Comparison of ENCODE assay signal across 1 cellular context in genomic region chr2:128544321-128545037, GRCh38.
TF ChIP-seq lines count a peak whose summit lies in the region.

No MANE protein-coding gene starts in this region.

TF ChIP-seq in HepG2, 621 proteins besides CTCF, POLR2A, EP300 and RAD21 (continued from another document):
- TF ChIP-seq, protein P1, sequence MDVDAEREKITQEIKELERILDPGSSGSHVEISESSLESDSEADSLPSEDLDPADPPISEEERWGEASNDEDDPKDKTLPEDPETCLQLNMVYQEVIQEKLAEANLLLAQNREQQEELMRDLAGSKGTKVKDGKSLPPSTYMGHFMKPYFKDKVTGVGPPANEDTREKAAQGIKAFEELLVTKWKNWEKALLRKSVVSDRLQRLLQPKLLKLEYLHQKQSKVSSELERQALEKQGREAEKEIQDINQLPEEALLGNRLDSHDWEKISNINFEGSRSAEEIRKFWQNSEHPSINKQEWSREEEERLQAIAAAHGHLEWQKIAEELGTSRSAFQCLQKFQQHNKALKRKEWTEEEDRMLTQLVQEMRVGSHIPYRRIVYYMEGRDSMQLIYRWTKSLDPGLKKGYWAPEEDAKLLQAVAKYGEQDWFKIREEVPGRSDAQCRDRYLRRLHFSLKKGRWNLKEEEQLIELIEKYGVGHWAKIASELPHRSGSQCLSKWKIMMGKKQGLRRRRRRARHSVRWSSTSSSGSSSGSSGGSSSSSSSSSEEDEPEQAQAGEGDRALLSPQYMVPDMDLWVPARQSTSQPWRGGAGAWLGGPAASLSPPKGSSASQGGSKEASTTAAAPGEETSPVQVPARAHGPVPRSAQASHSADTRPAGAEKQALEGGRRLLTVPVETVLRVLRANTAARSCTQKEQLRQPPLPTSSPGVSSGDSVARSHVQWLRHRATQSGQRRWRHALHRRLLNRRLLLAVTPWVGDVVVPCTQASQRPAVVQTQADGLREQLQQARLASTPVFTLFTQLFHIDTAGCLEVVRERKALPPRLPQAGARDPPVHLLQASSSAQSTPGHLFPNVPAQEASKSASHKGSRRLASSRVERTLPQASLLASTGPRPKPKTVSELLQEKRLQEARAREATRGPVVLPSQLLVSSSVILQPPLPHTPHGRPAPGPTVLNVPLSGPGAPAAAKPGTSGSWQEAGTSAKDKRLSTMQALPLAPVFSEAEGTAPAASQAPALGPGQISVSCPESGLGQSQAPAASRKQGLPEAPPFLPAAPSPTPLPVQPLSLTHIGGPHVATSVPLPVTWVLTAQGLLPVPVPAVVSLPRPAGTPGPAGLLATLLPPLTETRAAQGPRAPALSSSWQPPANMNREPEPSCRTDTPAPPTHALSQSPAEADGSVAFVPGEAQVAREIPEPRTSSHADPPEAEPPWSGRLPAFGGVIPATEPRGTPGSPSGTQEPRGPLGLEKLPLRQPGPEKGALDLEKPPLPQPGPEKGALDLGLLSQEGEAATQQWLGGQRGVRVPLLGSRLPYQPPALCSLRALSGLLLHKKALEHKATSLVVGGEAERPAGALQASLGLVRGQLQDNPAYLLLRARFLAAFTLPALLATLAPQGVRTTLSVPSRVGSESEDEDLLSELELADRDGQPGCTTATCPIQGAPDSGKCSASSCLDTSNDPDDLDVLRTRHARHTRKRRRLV (CRISPR knock-in tag; IDR thresholded peaks at IDR 0.05): no peak
- TF ChIP-seq ZBTB3 (CRISPR knock-in tag; IDR thresholded peaks at IDR 0.05; ENCODE audit: borderline replicate concordance, low read depth) (no peak), ZNF782 (CRISPR knock-in tag; IDR thresholded peaks at IDR 0.05; ENCODE audit: borderline replicate concordance) (no peak), KLF13 (CRISPR knock-in tag; IDR thresholded peaks at IDR 0.05) (no peak), MAFF (IDR thresholded peaks at IDR 0.05; ENCODE audit: low read depth, low read length) (0 out of 2 replicates have a peak, but pooled peaks have one; percentile 15)
